In the genomic region with DNA sequence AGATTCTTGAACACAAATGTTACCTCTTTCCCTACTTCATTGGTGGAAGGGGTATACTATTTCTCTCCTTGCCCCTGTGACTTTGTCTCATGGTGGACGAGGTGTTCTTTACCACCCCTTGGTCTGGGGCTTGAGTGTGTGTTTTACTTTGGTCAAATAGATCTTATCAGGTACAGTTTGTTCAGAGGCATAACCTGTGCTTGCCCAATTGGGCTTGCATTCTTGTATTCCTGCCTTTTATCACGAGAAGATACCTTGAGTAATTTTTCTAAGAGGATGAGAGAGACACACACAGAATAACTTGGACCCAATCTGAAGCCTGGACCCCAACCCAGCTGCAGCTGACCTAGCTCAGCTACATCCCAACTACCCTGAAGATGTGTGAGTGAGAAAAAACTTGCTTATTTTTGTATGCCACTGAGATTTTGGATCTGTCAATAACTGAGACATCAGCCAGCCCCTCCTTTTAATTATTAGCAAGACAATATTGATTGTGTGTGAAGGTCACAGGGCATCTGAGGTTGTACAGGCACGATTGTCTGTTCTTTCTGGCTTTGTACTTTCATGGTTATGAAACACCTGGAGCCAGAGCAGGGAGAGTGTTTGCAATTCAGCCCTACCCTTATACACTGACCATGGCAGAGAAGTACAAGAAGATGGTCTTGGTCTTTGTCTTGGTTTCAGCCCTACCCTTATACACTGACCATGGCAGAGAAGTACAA, we compare ENCODE assay signal across 31 cellular contexts.
"Had no signal": no experiment of that assay in that cellular context is flagged by ENCODE, and none has a peak within 500 bp of the region (broad histone marks: within the 10 kb centered on the region; RNA-seq: fewer than 3 reads in every experiment).

No MANE protein-coding gene starts in this region.

- H3K36me3 ChIP-seq: neutrophil, ovary, spleen, stomach, thoracic aorta, tibial artery, transverse colon, upper lobe of right lung, uterus had no signal

- H3K4me1 Mint-ChIP-seq: naive B cell; naive thymus-derived CD8-positive, alpha-beta T cell; neural crest cell; stimulated activated effector memory CD8-positive, alpha-beta T cell treated with anti-CD3 and anti-CD28 coated beads, Interleukin-12 subunit alpha, Interleukin-12 subunit beta, amount 100 ng/mL, for 72 hours; stimulated activated naive B cell treated with anti-CD40 and anti-IgM and Interleukin-4, amounts not matched to agents 10 μg/mL and 1 μg/mL and 100 μg/mL, for 72 hours had no signal

- H3K9ac ChIP-seq: parathyroid adenoma had no signal

- H3K9me3 ChIP-seq: neutrophil, ovary, psoas muscle, thoracic aorta, tibial artery, transverse colon, uterus had no signal

- H3K79me2 ChIP-seq: parathyroid adenoma had no signal

- H3K4me3 Mint-ChIP-seq: naive B cell; naive thymus-derived CD8-positive, alpha-beta T cell; natural killer cell treated with Interleukin-12 subunit alpha and Interleukin-12 subunit beta and Interleukin-15 and Interleukin-18, amount 100 ng/mL, for 72 hours; nephron progenitor cell; neural crest cell; stimulated activated effector memory CD8-positive, alpha-beta T cell treated with anti-CD3 and anti-CD28 coated beads, Interleukin-12 subunit alpha, Interleukin-12 subunit beta, amount 100 ng/mL, for 72 hours; stimulated activated naive B cell treated with anti-CD40 and anti-IgM and Interleukin-4, amounts not matched to agents 10 μg/mL and 1 μg/mL and 100 μg/mL, for 72 hours; stimulated activated naive CD8-positive, alpha-beta T cell treated with anti-CD3 and anti-CD28 coated beads, Interleukin-15, Interleukin-2, amounts not matched to agents 100 ng/mL and 50 ng/mL, for 24 hours; type B pancreatic cell had no signal

- H3K4me3 ChIP-seq: ovary, psoas muscle, skin epidermis, smooth muscle cell, spleen, stomach, thoracic aorta, tibial artery, transverse colon, upper lobe of right lung, uterus had no signal

- DNase-seq: naive B cell; naive thymus-derived CD8-positive, alpha-beta T cell; nephron progenitor cell; nucleus accumbens; ovary; posterior cingulate gyrus; psoas muscle; right cardiac atrium; spleen; stimulated activated CD4-positive, alpha-beta T cell treated with anti-CD3 and anti-CD28 coated beads, Interleukin-12 subunit alpha, Interleukin-12 subunit beta, amount 100 ng/mL, for 4 hours; stimulated activated CD4-positive, alpha-beta T cell treated with anti-CD3 and anti-CD28 coated beads, Interleukin-1b, Interleukin-23, amount 100 ng/mL, for 48 hours; stimulated activated CD4-positive, alpha-beta T cell treated with anti-CD3 and anti-CD28 coated beads, Interleukin-4, amount 100 ng/mL, for 24 hours; stimulated activated naive B cell treated with anti-CD40 and anti-IgM and Interleukin-4, amounts not matched to agents 10 μg/mL and 1 μg/mL and 100 μg/mL, for 72 hours; stimulated activated naive CD4-positive, alpha-beta T cell treated with Interleukin-2 at 50 U/mL for 16 hours; stomach; tibial artery; transverse colon; upper lobe of right lung; uterus had no signal

- ATAC-seq: naive thymus-derived CD8-positive, alpha-beta T cell; natural killer cell treated with Interleukin-12 subunit alpha and Interleukin-12 subunit beta and Interleukin-15 and Interleukin-18, amount 100 ng/mL, for 72 hours; psoas muscle; right cardiac atrium; sciatic nerve; stimulated activated effector memory CD8-positive, alpha-beta T cell treated with anti-CD3 and anti-CD28 coated beads, Interleukin-12 subunit alpha, Interleukin-12 subunit beta, amount 100 ng/mL, for 72 hours; stimulated activated naive B cell treated with anti-CD40 and anti-IgM and Interleukin-4, amounts not matched to agents 10 μg/mL and 1 μg/mL and 100 μg/mL, for 72 hours; upper lobe of right lung had no signal

- H3K4me2 ChIP-seq: smooth muscle cell had no signal

- H3K27ac Mint-ChIP-seq: naive B cell; naive thymus-derived CD8-positive, alpha-beta T cell; natural killer cell treated with Interleukin-12 subunit alpha and Interleukin-12 subunit beta and Interleukin-15 and Interleukin-18, amount 100 ng/mL, for 72 hours; nephron progenitor cell; progenitor cell of endocrine pancreas; stimulated activated effector memory CD8-positive, alpha-beta T cell treated with anti-CD3 and anti-CD28 coated beads, Interleukin-12 subunit alpha, Interleukin-12 subunit beta, amount 100 ng/mL, for 72 hours; stimulated activated naive B cell treated with anti-CD40 and anti-IgM and Interleukin-4, amounts not matched to agents 10 μg/mL and 1 μg/mL and 100 μg/mL, for 72 hours; stimulated activated naive CD8-positive, alpha-beta T cell treated with anti-CD3 and anti-CD28 coated beads, Interleukin-15, Interleukin-2, amounts not matched to agents 100 ng/mL and 50 ng/mL, for 24 hours; type B pancreatic cell had no signal

- H3K36me3 Mint-ChIP-seq: natural killer cell treated with Interleukin-12 subunit alpha and Interleukin-12 subunit beta and Interleukin-15 and Interleukin-18, amount 100 ng/mL, for 72 hours; stimulated activated effector memory CD8-positive, alpha-beta T cell treated with anti-CD3 and anti-CD28 coated beads, Interleukin-12 subunit alpha, Interleukin-12 subunit beta, amount 100 ng/mL, for 72 hours; stimulated activated naive B cell treated with anti-CD40 and anti-IgM and Interleukin-4, amounts not matched to agents 10 μg/mL and 1 μg/mL and 100 μg/mL, for 72 hours; type B pancreatic cell had no signal

- H2AFZ ChIP-seq: parathyroid adenoma had no signal

- H3K27ac ChIP-seq: neutrophil, ovary, parathyroid adenoma, psoas muscle, skin epidermis, spleen, stomach, thoracic aorta, tibial artery, transverse colon, upper lobe of right lung, uterus had no signal

- H3K27me3 ChIP-seq: neutrophil, ovary, spleen, stomach, tibial artery, transverse colon, upper lobe of right lung, uterus had no signal

- H3K27me3 Mint-ChIP-seq: naive B cell; natural killer cell treated with Interleukin-12 subunit alpha and Interleukin-12 subunit beta and Interleukin-15 and Interleukin-18, amount 100 ng/mL, for 72 hours; progenitor cell of endocrine pancreas; stimulated activated naive B cell treated with anti-CD40 and anti-IgM and Interleukin-4, amounts not matched to agents 10 μg/mL and 1 μg/mL and 100 μg/mL, for 72 hours; stimulated activated naive CD8-positive, alpha-beta T cell treated with anti-CD3 and anti-CD28 coated beads, Interleukin-15, Interleukin-2, amounts not matched to agents 100 ng/mL and 50 ng/mL, for 24 hours; type B pancreatic cell had no signal

- H3K4me1 ChIP-seq: parathyroid adenoma, psoas muscle, spleen, stomach, tibial artery, transverse colon, upper lobe of right lung, uterus had no signal
